Comparison of ENCODE assay signal across 8 cellular contexts in the genomic region with DNA sequence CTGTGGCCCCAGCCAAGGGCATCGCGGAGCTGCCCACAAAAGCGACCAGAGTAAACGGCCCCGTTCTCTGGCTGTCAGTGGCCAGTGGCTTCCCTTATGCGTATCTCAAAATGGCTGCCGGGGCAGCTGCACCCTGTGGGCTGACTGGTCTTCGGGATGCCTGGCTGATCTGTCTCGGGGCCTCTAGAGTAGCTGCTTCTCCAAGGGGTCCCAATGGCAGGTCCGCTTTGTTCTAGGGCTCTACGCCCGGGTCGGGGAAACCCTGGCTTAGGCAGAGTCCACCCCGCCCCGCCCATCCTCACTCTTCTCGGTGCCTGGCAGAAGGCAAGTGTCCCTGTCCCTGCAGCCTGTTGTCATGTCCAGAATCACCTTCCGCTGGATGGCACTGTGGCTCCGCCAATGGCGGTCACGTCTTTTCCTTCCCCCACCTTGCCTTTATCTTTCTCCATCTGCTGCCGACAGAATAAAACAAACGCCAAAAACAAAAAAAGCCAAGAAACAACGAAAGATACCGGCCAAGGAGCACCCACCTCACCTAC. TPM values are rescaled to one million over a fixed set of nuclear protein-coding genes. Genes with fewer than 3 reads are reported as not detected.
DNase-seq lines count a peak whose midpoint lies in the region; ATAC-seq and TF ChIP-seq lines count a peak whose summit lies in the region.
"Not testable (repeated sequence)": the region's sequence is repeated elsewhere in the genome, so short reads cannot be mapped to it uniquely, and the experiment has no call there.

No MANE protein-coding gene starts in this region.

- not testable (repeated sequence) for H3K56ac ChIP-seq in IMR-90 (ENCODE audit: extremely low read depth, insufficient read depth, low read length)

- no CpG with 5 or more reads among the region's 24 CpGs for WGBS in IMR-90 (ENCODE audit: extremely low coverage in 2 of 2, insufficient read length in 1 of 2), 2 experiments

- TF ChIP-seq POLR2A in IMR-90 (IDR thresholded peaks at IDR 0.05; ENCODE audit: low read depth, low read length): not testable (repeated sequence)

- H2BK20ac ChIP-seq in IMR-90 (ENCODE audit: low read depth, low read length): not testable (repeated sequence)

- not testable (repeated sequence) for H3K18ac ChIP-seq in IMR-90 (ENCODE audit: low read depth, low read length)

- not testable (repeated sequence) for H4K20me1 ChIP-seq in IMR-90 (ENCODE audit: insufficient read depth, low read length)

- not testable (repeated sequence) for H3K9me3 ChIP-seq in IMR-90 (ENCODE audit: control insufficient read depth, insufficient read depth, low read length); left lung; upper lobe of right lung

- not testable (repeated sequence) for H3K4ac ChIP-seq in IMR-90 (ENCODE audit: low read depth, low read length)

- H4K8ac ChIP-seq in IMR-90 (ENCODE audit: low read depth in 2 of 2, low read length in 2 of 2): not testable (repeated sequence)

- not testable (repeated sequence) for H3K14ac ChIP-seq in IMR-90 (replicated peaks; ENCODE audit: low read depth, low read length)

- H3K79me1 ChIP-seq in IMR-90 (ENCODE audit: low read depth in 1 of 2, low read length in 2 of 2): not testable (repeated sequence)

- not testable (repeated sequence) for H2BK15ac ChIP-seq in IMR-90 (ENCODE audit: low read depth, low read length)

- H2AFZ ChIP-seq in IMR-90 (replicated peaks; ENCODE audit: low read length, poor library complexity): not testable (repeated sequence)

- not testable (repeated sequence) for H3K27me3 ChIP-seq in IMR-90 (ENCODE audit: control insufficient read depth, insufficient read depth, low read length); left lung; upper lobe of right lung

- H3K9me1 ChIP-seq in IMR-90 (ENCODE audit: insufficient read depth, low read length): not testable (repeated sequence)

- not testable (repeated sequence) for TF ChIP-seq CTCF in IMR-90 (conservative IDR thresholded peaks at IDR 0.05; ENCODE audit: low read depth, low read length); left lung (IDR thresholded peaks at IDR 0.05); upper lobe of right lung (IDR thresholded peaks at IDR 0.05)

- POLR2A ChIA-PET in IMR-90 (lab: Charles Lee; ENCODE audit: unreplicated experiment): not testable (repeated sequence)

- H3K27ac ChIP-seq in IMR-90 (ENCODE audit: insufficient read depth, low read length); left lung; upper lobe of right lung: not testable (repeated sequence)

- not testable (repeated sequence) for BruUV-seq in IMR-90 (replicated peaks; lab: Mats Ljungman, UMichigan)

- not testable (repeated sequence) for H4K5ac ChIP-seq in IMR-90 (ENCODE audit: low read depth, low read length)

- not testable (repeated sequence) for H2AK5ac ChIP-seq in IMR-90 (ENCODE audit: low read depth, low read length)

- CTCF ChIA-PET in IMR-90 (lab: Yijun Ruan, JAX): not testable (repeated sequence)

- H3K23ac ChIP-seq in IMR-90 (ENCODE audit: low read depth, low read length): not testable (repeated sequence)

- intact Hi-C loops in IMR-90 (cut with micrococcal nuclease); left lung (cut with DNase I); upper lobe of right lung (cut with DNase I): not testable (repeated sequence)

- H3K4me2 ChIP-seq in IMR-90 (ENCODE audit: low read depth, low read length): not testable (repeated sequence)

- H3K4me3 ChIP-seq in IMR-90 (ENCODE audit: insufficient read depth, low read depth, low read length); left lung; upper lobe of right lung: not testable (repeated sequence)

- not testable (repeated sequence) for H2BK5ac ChIP-seq in IMR-90 (ENCODE audit: low read depth, low read length, poor library complexity, severe bottlenecking)

- dilution Hi-C loops in IMR-90 (cut with HindIII; ENCODE audit: low sequenced_read_pairs, unreplicated experiment): not testable (repeated sequence)

- H4K91ac ChIP-seq in IMR-90 (ENCODE audit: insufficient read depth, low read depth, low read length): not testable (repeated sequence)

- TF ChIP-seq RAD21 in IMR-90 (IDR thresholded peaks at IDR 0.05; ENCODE audit: low read length): not testable (repeated sequence)

- DNase-seq in IMR-90, left lung, upper lobe of right lung: not testable (repeated sequence)

- not testable (repeated sequence) for H2BK120ac ChIP-seq in IMR-90 (ENCODE audit: low read depth, low read length)

- H3K36me3 ChIP-seq in IMR-90 (ENCODE audit: control insufficient read depth, insufficient read depth, low read length); left lung; upper lobe of right lung: not testable (repeated sequence)

- in situ Hi-C loops in IMR-90 (cut with MboI; ENCODE audit: low sequenced_read_pairs): not testable (repeated sequence)

- H3K9ac ChIP-seq in IMR-90 (ENCODE audit: low read depth, low read length): not testable (repeated sequence)

- not testable (repeated sequence) for H2AK9ac ChIP-seq in IMR-90 (replicated peaks; ENCODE audit: low read depth, low read length, poor library complexity)

- H3K4me1 ChIP-seq in IMR-90 (ENCODE audit: control insufficient read depth, insufficient read depth, low read length); left lung; upper lobe of right lung: not testable (repeated sequence)

- ATAC-seq in GM18511 (IDR thresholded peaks at IDR 0.05; ENCODE audit: unreplicated experiment) (peak; percentile 43), GM19023 (IDR thresholded peaks at IDR 0.05; ENCODE audit: unreplicated experiment) (peak; percentile 37), GM21360 (IDR thresholded peaks at IDR 0.05; ENCODE audit: unreplicated experiment) (peak; percentile 39), HG02763 (IDR thresholded peaks at IDR 0.05; ENCODE audit: unreplicated experiment) (peak; percentile 32), HG03095 (IDR thresholded peaks at IDR 0.05; ENCODE audit: unreplicated experiment) (peak; percentile 31), IMR-90 (ENCODE audit: low read depth) (peak; percentile 77), left lung (peak; percentile 79), upper lobe of right lung (peak; percentile 1)

RNA-seq across cellular contexts. Expression of gene NBDY, which starts 44.5 kb away (rescaled TPM):
- 2.5 and 3.2 TPM in 2 replicates for total RNA-seq in IMR-90 (2012; rRNA removed)
- 61.5 and 64.6 TPM in 2 replicates for polyA plus RNA-seq in IMR-90 (2012; rRNA removed)
- polyA plus RNA-seq in IMR-90 (2012; cell fraction: cytosol; rRNA removed): 18.4 and 26.7 TPM in 2 replicates
- polyA plus RNA-seq in IMR-90 (2012; cell fraction: nucleus; rRNA removed; ENCODE audit: low replicate concordance): 8.0 and 12.8 TPM in 2 replicates
- 10 to 100 TPM; 39.5 to 47.2 TPM for total RNA-seq in left lung
- 30.7 TPM for total RNA-seq in upper lobe of right lung

Comparison
In these comparisons a context has a peak if more than half of its experiments do, and no peak if none do; other contexts are left out.
1. ATAC-seq: peak in every context shown above with its lines; median percentile 79 in left lung; 77 in IMR-90; 43 in GM18511; 39 in GM21360; 37 in GM19023; 32 in HG02763; 31 in HG03095; 1 in upper lobe of right lung.